Comparison of ENCODE assay signal across 16 cellular contexts in the genomic region with DNA sequence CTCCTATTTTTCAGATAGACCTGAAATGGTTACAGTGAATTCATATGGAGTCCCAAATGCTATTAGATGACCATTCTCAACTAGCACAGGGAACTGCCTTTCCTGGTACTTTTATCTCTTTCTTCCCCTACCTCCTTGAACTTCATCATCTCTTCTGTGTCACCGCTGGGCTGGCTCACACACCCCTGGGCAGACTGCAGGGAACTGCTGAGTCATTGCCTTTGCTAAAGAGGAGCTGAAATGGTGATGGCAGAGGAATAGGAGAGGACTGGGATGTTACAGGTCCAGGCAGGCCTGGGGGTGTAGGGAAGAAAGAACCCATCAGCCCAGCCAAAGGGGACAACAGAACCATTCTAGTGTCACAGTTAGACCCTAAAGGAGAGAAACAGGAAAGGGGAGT.
DNase-seq lines count a peak whose midpoint lies in the region; ATAC-seq and TF ChIP-seq lines count a peak whose summit lies in the region.
"Had no signal": no experiment of that assay in that cellular context is flagged by ENCODE, and none has a peak within 500 bp of the region (broad histone marks: within the 10 kb centered on the region; RNA-seq: fewer than 3 reads in every experiment).

No MANE protein-coding gene starts in this region.

- H3K9me3 Mint-ChIP-seq in immature natural killer cell = peaks cover 0 to 20% (median 2%) of the 10 kb centered on the region in 6 donors
- H3K9me3 Mint-ChIP-seq: dendritic cell treated with granulocyte-macrophage colony-stimulating factor and Interleukin-4, amounts not matched to agents 40 ng/mL and 50 ng/mL, for 4 days; memory B cell had no signal

- 0% methylated on average over 1 of the region's 1 CpG for WGBS in right cardiac atrium
- 0 to 32% methylated on average over 1 of the region's 1 CpG for WGBS in heart right ventricle, 2 donors

- TF ChIP-seq CTCF in heart right ventricle (IDR thresholded peaks at IDR 0.05) (no peak), RWPE2 (IDR thresholded peaks at IDR 0.05; ENCODE audit: poor library complexity, severe bottlenecking) (no peak), fibroblast of the aortic adventitia (IDR thresholded peaks at IDR 0.05; ENCODE audit: insufficient read depth, low read length) (no peak)

- H3K27ac ChIP-seq in right cardiac atrium (ENCODE audit: low read length) (no peak overlapping the region), heart right ventricle (no peak overlapping the region), RWPE2 (ENCODE audit: poor library complexity, severe bottlenecking) (no peak overlapping the region)
- H3K27ac ChIP-seq: sigmoid colon, SJCRH30, thyroid gland had no signal

- no peaks in the 10 kb centered on the region for H3K27me3 ChIP-seq in right cardiac atrium (ENCODE audit: control insufficient read depth, insufficient read depth)
- no peaks in the 10 kb centered on the region for H3K27me3 ChIP-seq in heart right ventricle
- H3K27me3 ChIP-seq in RWPE2 (ENCODE audit: insufficient read depth, poor library complexity, severe bottlenecking) = no peaks in the 10 kb centered on the region
- H3K27me3 ChIP-seq: sigmoid colon, SJCRH30, thyroid gland had no signal

- no peaks in the 10 kb centered on the region for H3K36me3 ChIP-seq in heart right ventricle
- no peaks in the 10 kb centered on the region for H3K36me3 ChIP-seq in RWPE2 (ENCODE audit: low read depth)
- H3K36me3 ChIP-seq: sigmoid colon, SJCRH30, thyroid gland had no signal

- H3K27me3 Mint-ChIP-seq in immature natural killer cell (ENCODE audit: low read depth in 3 of 3) = peaks cover 2 to 7% (median 6%) of the 10 kb centered on the region in 3 donors

- H3K4me1 ChIP-seq in right cardiac atrium (ENCODE audit: control insufficient read depth, insufficient read depth, low read length) (peaks cover 3% of the 10 kb centered on the region), heart right ventricle (peaks cover 0 to 6% (median 0%) of the 10 kb centered on the region in 9 donors), RWPE2 (ENCODE audit: insufficient read depth, poor library complexity, severe bottlenecking) (peaks cover 2% of the 10 kb centered on the region)
- H3K4me1 ChIP-seq: thyroid gland had no signal

- no peak overlapping the region for H3K27ac Mint-ChIP-seq in immature natural killer cell
- H3K27ac Mint-ChIP-seq: dendritic cell treated with granulocyte-macrophage colony-stimulating factor and Interleukin-4, amounts not matched to agents 40 ng/mL and 50 ng/mL, for 4 days; memory B cell had no signal

- DNase-seq in right cardiac atrium (peak in 1 of 3 donors; percentile 57), heart right ventricle (no peak), RWPE2 (ENCODE audit: low spot score) (no peak), fibroblast of the aortic adventitia (ENCODE audit: low read depth) (peak; percentile 2), SHP77 (lab: John Stamatoyannopoulos, UW) (no peak), immature natural killer cell (no peak)
- DNase-seq in stimulated activated CD4-positive, alpha-beta T cell treated with anti-CD3 and anti-CD28 coated beads, Interleukin-15, amount 100 ng/mL, for 24 hours = no peak
- DNase-seq: activated effector memory CD4-positive, alpha-beta T cell treated with Interleukin-2 at 50 U/mL for 16 hours; GOT3; sigmoid colon; stimulated activated CD4-positive, alpha-beta T cell treated with anti-CD3 and anti-CD28 coated beads, Interleukin-4, amount 100 ng/mL, for 1 hour had no signal

- H3K4me1 Mint-ChIP-seq in immature natural killer cell = no peaks in the 10 kb centered on the region
- H3K4me1 Mint-ChIP-seq: memory B cell had no signal

- intact Hi-C loops in right cardiac atrium (cut with DNase I) (no loop called here), heart right ventricle (cut with DNase I) (loop anchor here in 1 of 10 donors (10.0 kb wide), 1 partner anchor 1672 kb away; no protein-coding TSS in a partner anchor)

- no peaks in the 10 kb centered on the region for H3K9me3 ChIP-seq in right cardiac atrium (ENCODE audit: control insufficient read depth, low read length)
- no peaks in the 10 kb centered on the region for H3K9me3 ChIP-seq in heart right ventricle
- no peaks in the 10 kb centered on the region for H3K9me3 ChIP-seq in RWPE2 (ENCODE audit: severe bottlenecking)
- H3K9me3 ChIP-seq: sigmoid colon, SJCRH30, thyroid gland had no signal

- no peak overlapping the region for H3K4me3 Mint-ChIP-seq in immature natural killer cell
- H3K4me3 Mint-ChIP-seq: dendritic cell treated with granulocyte-macrophage colony-stimulating factor and Interleukin-4, amounts not matched to agents 40 ng/mL and 50 ng/mL, for 4 days; memory B cell had no signal

- ATAC-seq in right cardiac atrium = peak; percentile 45 to 62
- ATAC-seq in heart right ventricle = no peak
- ATAC-seq in RWPE2 (ENCODE audit: low read depth) = peak; percentile 69; the same call in 2 of the 3 replicates
- ATAC-seq in HG02981 (IDR thresholded peaks at IDR 0.05; ENCODE audit: unreplicated experiment) = no peak

- H3K4me3 ChIP-seq in right cardiac atrium (ENCODE audit: low read length) (no peak overlapping the region), heart right ventricle (no peak overlapping the region), RWPE2 (ENCODE audit: severe bottlenecking) (no peak overlapping the region), fibroblast of the aortic adventitia (ENCODE audit: low read depth, low read length) (no peak overlapping the region)
- H3K4me3 ChIP-seq: sigmoid colon, SJCRH30, thyroid gland had no signal

- no peaks in the 10 kb centered on the region for H3K36me3 Mint-ChIP-seq in immature natural killer cell
- H3K36me3 Mint-ChIP-seq: memory B cell had no signal

Comparison
In these comparisons a context has a peak if more than half of its experiments do, and no peak if none do; other contexts are left out.
1. ATAC-seq: peak in right cardiac atrium (2 of 2) and RWPE2 (single experiment); none in heart right ventricle (0 of 8) and HG02981 (single experiment).